17 cellular contexts compared by ENCODE assay signal in genomic region chr20:63839620-63840019, GRCh38. TPM values are rescaled to one million over a fixed set of nuclear protein-coding genes. Genes with fewer than 3 reads are reported as not detected.
DNase-seq lines count a peak whose midpoint lies in the region; TF ChIP-seq lines count a peak whose summit lies in the region.
"Had no signal": no experiment of that assay in that cellular context is flagged by ENCODE, and none has a peak within 500 bp of the region (broad histone marks: within the 10 kb centered on the region; RNA-seq: fewer than 3 reads in every experiment).

No MANE protein-coding gene starts in this region.

- intact Hi-C loops in testis (cut with DNase I; ENCODE audit: low total_unique reads): no loop called here

- CTCF ChIA-PET in HEK293 (lab: Yijun Ruan, JAX): interaction anchor here (0.7 kb wide), 1 partner anchor 32 kb away, joined by 3 read pairs; no protein-coding TSS in a partner anchor

- H3K4me1 Mint-ChIP-seq in endodermal cell: peaks cover 2% of the 10 kb centered on the region

- no peaks in the 10 kb centered on the region for H3K27me3 ChIP-seq in endodermal cell (ENCODE audit: control insufficient read depth, insufficient read depth, low read length, poor library complexity, severe bottlenecking)
- no peaks in the 10 kb centered on the region for H3K27me3 ChIP-seq in testis
- H3K27me3 ChIP-seq: BE2C had no signal

- H3K36me3 ChIP-seq in HEK293 (ENCODE audit: control insufficient read depth in 2 of 2, insufficient read depth in 1 of 2, low read length in 2 of 2) (no peaks in the 10 kb centered on the region), endodermal cell (ENCODE audit: control insufficient read depth, insufficient read depth, low read length) (no peaks in the 10 kb centered on the region), testis (ENCODE audit: low read depth, missing control alignments) (no peaks in the 10 kb centered on the region)
- H3K36me3 ChIP-seq: BE2C had no signal

- TF ChIP-seq POLR2A in testis (IDR thresholded peaks at IDR 0.05): no peak

- H3K27ac ChIP-seq in HEK293 (ENCODE audit: extremely low read depth, low read depth, low read length) (no peak overlapping the region), endodermal cell (ENCODE audit: low read depth, low read length) (no peak overlapping the region), testis (no peak overlapping the region)

- peaks cover 5% of the 10 kb centered on the region for H3K27me3 Mint-ChIP-seq in endodermal cell (ENCODE audit: insufficient read depth)

- no peaks in the 10 kb centered on the region for H3K9me3 Mint-ChIP-seq in endodermal cell
- H3K9me3 Mint-ChIP-seq: GM23338, IgD-negative memory B cell had no signal

- no peak overlapping the region for H3K27ac Mint-ChIP-seq in endodermal cell
- H3K27ac Mint-ChIP-seq: CD14-positive monocyte, GM23338 had no signal

- H3K36me3 Mint-ChIP-seq in endodermal cell (ENCODE audit: low read depth): no peaks in the 10 kb centered on the region
- H3K36me3 Mint-ChIP-seq: CD4-positive, alpha-beta memory T cell had no signal

- DNase-seq in endodermal cell (peak; percentile 33), testis (no peak), SKM-1 (lab: John Stamatoyannopoulos, UW; ENCODE audit: unreplicated experiment) (no peak), GF-D8 (lab: John Stamatoyannopoulos, UW) (no peak)
- DNase-seq: ACHN; BE2C; CD4-positive, alpha-beta memory T cell; DMS153; DMS79; GDM1; H7; KBM-7 had no signal

- H3K9me3 ChIP-seq in HEK293 (ENCODE audit: control insufficient read depth, insufficient read depth, low read depth, low read length) (no peaks in the 10 kb centered on the region), endodermal cell (ENCODE audit: control insufficient read depth, low read length) (no peaks in the 10 kb centered on the region), testis (no peaks in the 10 kb centered on the region)
- H3K9me3 ChIP-seq: BE2C had no signal

- 93 to 94% methylated on average over 13 of the region's 13 CpGs for WGBS in endodermal cell (ENCODE audit: insufficient coverage in 1 of 2, insufficient read length in 1 of 2), 2 experiments
- WGBS in testis, 2 donors: 89% methylated on average over 12 to 13 of the region's 13 CpGs

- no peak overlapping the region for H3K4me3 ChIP-seq in HEK293 (ENCODE audit: low read depth, low read length)
- H3K4me3 ChIP-seq in endodermal cell (ENCODE audit: low read length): no peak overlapping the region
- H3K4me3 ChIP-seq in testis: no peak overlapping the region
- H3K4me3 ChIP-seq: GM23338 had no signal

- POLR2A ChIA-PET in HEK293 (lab: Yijun Ruan, JAX): no interaction called here

- H3K4me3 Mint-ChIP-seq in endodermal cell: no peak overlapping the region
- H3K4me3 Mint-ChIP-seq: CD4-positive, alpha-beta memory T cell; GM23338 had no signal

- TF ChIP-seq CTCF in HEK293 (tag by site-specific recombination; IDR thresholded peaks at IDR 0.05) (no peak), endodermal cell (conservative IDR thresholded peaks at IDR 0.05) (no peak), testis (IDR thresholded peaks at IDR 0.05) (no peak)

- H3K9ac ChIP-seq in endodermal cell (ENCODE audit: extremely low read depth, low read length, poor library complexity, severe bottlenecking): no peak overlapping the region

- H3K4me1 ChIP-seq in HEK293 (ENCODE audit: control insufficient read depth, insufficient read depth, low read length) (no peaks in the 10 kb centered on the region), endodermal cell (ENCODE audit: control insufficient read depth, insufficient read depth, low read length) (no peaks in the 10 kb centered on the region), testis (peaks cover 3% of the 10 kb centered on the region)

TF ChIP-seq in HEK293, 187 proteins besides CTCF, POLR2A, EP300 and RAD21:
- TF ChIP-seq ZNF600 (tag by site-specific recombination; IDR thresholded peaks at IDR 0.05) (peak; percentile 84), MYNN (tag by site-specific recombination; IDR thresholded peaks at IDR 0.05; ENCODE audit: borderline replicate concordance) (no peak)
TF ChIP-seq in HEK293: peak in this region for 1.

RNA-seq across cellular contexts. Expression of gene ZBTB46, which starts 8.6 kb away (rescaled TPM):
- total RNA-seq in endodermal cell (10 to 100 TPM; 24.9 to 25.9 TPM), testis (10 to 100 TPM; 12.5 to 15.4 TPM)
- 8.4 TPM for polyA plus RNA-seq in endodermal cell (2013, experiment 1 of 2)
- 7.5 TPM for polyA plus RNA-seq in endodermal cell (2013, experiment 2 of 2)
- 5.2 TPM for polyA plus RNA-seq in testis (ENCODE audit: insufficient read depth, low read depth, low replicate concordance)

RNA-seq across cellular contexts. Expression of gene ABHD16B, which starts 21.7 kb away (rescaled TPM):
- not detected for total RNA-seq in endodermal cell
- polyA plus RNA-seq in endodermal cell (2013, experiment 1 of 2): not detected
- not detected for polyA plus RNA-seq in endodermal cell (2013, experiment 2 of 2)
- total RNA-seq in testis: 10 to 100 TPM; 13.8 to 20.9 TPM
- polyA plus RNA-seq in testis (ENCODE audit: insufficient read depth, low read depth, low replicate concordance): 10.8 TPM
- total RNA-seq: CD4-positive, alpha-beta memory T cell; Daoy; GM23338; H7 had no signal
- polyA plus RNA-seq: CD14-positive monocyte; CD4-positive, alpha-beta memory T cell; GM23338 had no signal

RNA-seq across cellular contexts. Expression of gene TPD52L2, which starts 25.4 kb away (rescaled TPM):
- total RNA-seq in endodermal cell: 10 to 100 TPM; 68.3 to 85.2 TPM
- 68.0 TPM for polyA plus RNA-seq in endodermal cell (2013, experiment 1 of 2)
- polyA plus RNA-seq in endodermal cell (2013, experiment 2 of 2): 64.1 TPM
- total RNA-seq in testis: 100 to 1,000 TPM; 100 to 132 TPM
- polyA plus RNA-seq in testis (ENCODE audit: insufficient read depth, low read depth, low replicate concordance): 89.9 TPM

RNA-seq across cellular contexts. Expression of gene DNAJC5, which starts 55.3 kb away (rescaled TPM):
- total RNA-seq in endodermal cell (10 to 100 TPM; 25.8 to 26.8 TPM), testis (10 to 100 TPM; 58.2 to 64.8 TPM)
- 26.0 TPM for polyA plus RNA-seq in endodermal cell (2013, experiment 1 of 2)
- 25.3 TPM for polyA plus RNA-seq in endodermal cell (2013, experiment 2 of 2)
- polyA plus RNA-seq in testis (ENCODE audit: insufficient read depth, low read depth, low replicate concordance): 35.6 TPM

Comparison
In these comparisons a context has a peak if more than half of its experiments do, and no peak if none do; other contexts are left out.
1. RNA of gene ABHD16B, which starts 21.7 kb away (total RNA-seq): 13.8 to 20.9 TPM in testis; not detected in endodermal cell; every median in the first group is over 10 times any median in the second.